9 cellular contexts compared by ENCODE assay signal in genomic region chr6:13395272-13396237, GRCh38.
A peak's percentile ranks its signal among the peaks of the same experiment; 100 is the strongest.
DNase-seq lines count a peak whose midpoint lies in the region; ATAC-seq and TF ChIP-seq lines count a peak whose summit lies in the region.
"Had no signal": no experiment of that assay in that cellular context is flagged by ENCODE, and none has a peak within 500 bp of the region (broad histone marks: within the 10 kb centered on the region; RNA-seq: fewer than 3 reads in every experiment).

No MANE protein-coding gene starts in this region.

- H3K27ac Mint-ChIP-seq in activated T-helper 1 cell treated with anti-CD3 and anti-CD28 coated beads, Interleukin-12 subunit alpha, Interleukin-12 subunit beta, Interleukin-2, Interleukin-4 antibody, amounts not matched to agents 30 ng/mL and 10 ng/mL and 1 ng/mL, durations not matched to agents 14 hours and 24 hours and 36 hours: no peak overlapping the region

- peaks cover 2% of the 10 kb centered on the region for H3K27me3 Mint-ChIP-seq in activated T-helper 1 cell treated with anti-CD3 and anti-CD28 coated beads, Interleukin-12 subunit alpha, Interleukin-12 subunit beta, Interleukin-2, Interleukin-4 antibody, amounts not matched to agents 30 ng/mL and 10 ng/mL and 1 ng/mL, durations not matched to agents 14 hours and 24 hours and 36 hours (ENCODE audit: insufficient read depth)

- H3K4me3 Mint-ChIP-seq in activated T-helper 1 cell treated with anti-CD3 and anti-CD28 coated beads, Interleukin-12 subunit alpha, Interleukin-12 subunit beta, Interleukin-2, Interleukin-4 antibody, amounts not matched to agents 30 ng/mL and 10 ng/mL and 1 ng/mL, durations not matched to agents 14 hours and 24 hours and 36 hours: no peak overlapping the region

- no peak for TF ChIP-seq CTCF in choroid plexus epithelial cell (conservative IDR thresholded peaks at IDR 0.05; ENCODE audit: low read depth, low read length)

- H3K4me1 Mint-ChIP-seq in activated T-helper 1 cell treated with anti-CD3 and anti-CD28 coated beads, Interleukin-12 subunit alpha, Interleukin-12 subunit beta, Interleukin-2, Interleukin-4 antibody, amounts not matched to agents 30 ng/mL and 10 ng/mL and 1 ng/mL, durations not matched to agents 14 hours and 24 hours and 36 hours (ENCODE audit: low read depth): peaks cover 8% of the 10 kb centered on the region

- no peaks in the 10 kb centered on the region for H3K9me3 Mint-ChIP-seq in activated T-helper 1 cell treated with anti-CD3 and anti-CD28 coated beads, Interleukin-12 subunit alpha, Interleukin-12 subunit beta, Interleukin-2, Interleukin-4 antibody, amounts not matched to agents 30 ng/mL and 10 ng/mL and 1 ng/mL, durations not matched to agents 14 hours and 24 hours and 36 hours

- peaks cover 3% of the 10 kb centered on the region for H3K36me3 Mint-ChIP-seq in activated T-helper 1 cell treated with anti-CD3 and anti-CD28 coated beads, Interleukin-12 subunit alpha, Interleukin-12 subunit beta, Interleukin-2, Interleukin-4 antibody, amounts not matched to agents 30 ng/mL and 10 ng/mL and 1 ng/mL, durations not matched to agents 14 hours and 24 hours and 36 hours (ENCODE audit: low read depth)

- ATAC-seq in GM19324 (IDR thresholded peaks at IDR 0.05; ENCODE audit: low FRiP score, unreplicated experiment): no peak

- DNase-seq in NCI-H1694 treated with DMSO at 0.1 percent for 48 hours (lab: John Stamatoyannopoulos, UW): peak; percentile 20
- no peak for DNase-seq in NCI-H1694 (lab: John Stamatoyannopoulos, UW)
- peak; percentile 61 for DNase-seq in NCI-H2029 (lab: John Stamatoyannopoulos, UW)
- peak; percentile 90 for DNase-seq in choroid plexus epithelial cell (ENCODE audit: low read depth)
- peak; percentile 96 for DNase-seq in lung microvascular endothelial cell (ENCODE audit: low read depth in 2 of 2)
- DNase-seq in activated T-helper 1 cell treated with anti-CD3 and anti-CD28 coated beads, Interleukin-12 subunit alpha, Interleukin-12 subunit beta, Interleukin-2, Interleukin-4 antibody, amounts not matched to agents 30 ng/mL and 10 ng/mL and 1 ng/mL, durations not matched to agents 14 hours and 24 hours and 36 hours (ENCODE audit: low spot score): no peak
- DNase-seq in central memory CD4-positive, alpha-beta T cell: no peak

- no peak overlapping the region for H3K4me3 ChIP-seq in choroid plexus epithelial cell (ENCODE audit: low read depth, low read length)
- H3K4me3 ChIP-seq: BLaER1 treated with 17β-estradiol and CSF1 and Interleukin-3, amounts not matched to agents 10 nM and 100 nM had no signal

- intact Hi-C loops in activated T-helper 1 cell treated with anti-CD3 and anti-CD28 coated beads, Interleukin-12 subunit alpha, Interleukin-12 subunit beta, Interleukin-2, Interleukin-4 antibody, amounts not matched to agents 30 ng/mL and 10 ng/mL and 1 ng/mL, durations not matched to agents 14 hours and 24 hours and 36 hours (cut with micrococcal nuclease): no loop called here

Comparison
In these comparisons a context has a peak if more than half of its experiments do, and no peak if none do; other contexts are left out.
1. DNase-seq: peak in NCI-H1694 treated with DMSO at 0.1 percent for 48 hours (single experiment), NCI-H2029 (single experiment), choroid plexus epithelial cell (single experiment) and lung microvascular endothelial cell (2 of 2); none in NCI-H1694 (single experiment), activated T-helper 1 cell treated with anti-CD3 and anti-CD28 coated beads, Interleukin-12 subunit alpha, Interleukin-12 subunit beta, Interleukin-2, Interleukin-4 antibody, amounts not matched to agents 30 ng/mL and 10 ng/mL and 1 ng/mL, durations not matched to agents 14 hours and 24 hours and 36 hours (single experiment) and central memory CD4-positive, alpha-beta T cell (single experiment).